In the genomic region with DNA sequence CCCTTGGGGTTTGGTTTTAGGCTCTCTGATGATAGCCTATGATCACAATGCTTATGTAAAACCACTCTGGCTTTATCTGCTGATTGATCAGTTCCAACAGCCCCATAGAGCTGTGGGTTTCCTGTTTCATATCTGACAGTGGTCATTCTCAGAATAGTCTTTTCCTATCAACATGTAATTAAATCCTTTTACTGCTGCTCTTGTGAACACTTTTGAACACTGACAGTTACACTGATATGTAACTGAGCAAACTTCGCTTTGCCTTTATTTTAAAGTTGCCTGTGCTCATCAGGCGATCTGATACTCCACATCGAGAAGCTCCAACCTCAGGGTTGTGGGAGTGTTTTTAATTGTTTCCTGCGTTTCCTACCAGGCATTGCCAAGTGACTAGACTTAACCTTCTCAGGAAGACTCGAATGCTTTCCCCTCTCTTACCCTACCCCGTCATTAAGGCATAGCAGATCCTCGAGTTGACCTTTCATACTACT, we compare ENCODE assay signal across 19 cellular contexts. TPM values are rescaled to one million over a fixed set of nuclear protein-coding genes. Genes with fewer than 3 reads are reported as not detected.
A peak's percentile ranks its signal among the peaks of the same experiment; 100 is the strongest.
DNase-seq lines count a peak whose midpoint lies in the region; ATAC-seq and TF ChIP-seq lines count a peak whose summit lies in the region.
"Had no signal": no experiment of that assay in that cellular context is flagged by ENCODE, and none has a peak within 500 bp of the region (broad histone marks: within the 10 kb centered on the region; RNA-seq: fewer than 3 reads in every experiment).

No MANE protein-coding gene starts in this region.

- no peaks in the 10 kb centered on the region for H3K27me3 Mint-ChIP-seq in CD8-positive, alpha-beta memory T cell
- H3K27me3 Mint-ChIP-seq in activated CD8-positive, alpha-beta T cell treated with anti-CD3 and anti-CD28 coated beads, Interleukin-2, amount 10 ng/mL, durations not matched to agents 7 days and 5 days (ENCODE audit: low read depth) = no peaks in the 10 kb centered on the region
- H3K27me3 Mint-ChIP-seq in naive thymus-derived CD4-positive, alpha-beta T cell = no peaks in the 10 kb centered on the region
- H3K27me3 Mint-ChIP-seq: naive B cell had no signal

- H3K4me3 ChIP-seq in CD8-positive, alpha-beta memory T cell (ENCODE audit: low read length) = no peak overlapping the region
- H3K4me3 ChIP-seq in naive thymus-derived CD4-positive, alpha-beta T cell (ENCODE audit: low read length) = no peak overlapping the region
- H3K4me3 ChIP-seq: heart right ventricle, Peyer's patch had no signal

- intact Hi-C loops in naive thymus-derived CD4-positive, alpha-beta T cell (cut with micrococcal nuclease) = loop anchor here in 1 of 2 donors (10.0 kb wide), 1 partner anchor 166 kb away; a partner anchor contains a TSS

- ATAC-seq in activated CD8-positive, alpha-beta T cell treated with anti-CD3 and anti-CD28 coated beads, Interleukin-2, amount 10 ng/mL, durations not matched to agents 7 days and 5 days = peak; percentile 95
- ATAC-seq in naive thymus-derived CD4-positive, alpha-beta T cell = peak; percentile 63
- ATAC-seq: left lobe of liver had no signal

- no peaks in the 10 kb centered on the region for H3K27me3 ChIP-seq in CD8-positive, alpha-beta memory T cell (ENCODE audit: insufficient read depth, low read length, poor library complexity, severe bottlenecking)
- no peaks in the 10 kb centered on the region for H3K27me3 ChIP-seq in naive thymus-derived CD4-positive, alpha-beta T cell (ENCODE audit: control insufficient read depth in 2 of 2, insufficient read depth in 2 of 2, low read length in 2 of 2)
- H3K27me3 ChIP-seq: heart right ventricle, Peyer's patch had no signal

- H3K4me3 Mint-ChIP-seq in CD8-positive, alpha-beta memory T cell = peak overlapping the region in 6 of 7 donors; percentile 29 to 65 (median 45)
- peak overlapping the region; percentile 53 for H3K4me3 Mint-ChIP-seq in activated CD8-positive, alpha-beta T cell treated with anti-CD3 and anti-CD28 coated beads, Interleukin-2, amount 10 ng/mL, durations not matched to agents 7 days and 5 days
- H3K4me3 Mint-ChIP-seq in naive thymus-derived CD4-positive, alpha-beta T cell = peak overlapping the region in 2 of 10 donors; percentile 51 to 80

- H3K36me3 ChIP-seq in CD8-positive, alpha-beta memory T cell (ENCODE audit: insufficient read depth, low read length) = no peaks in the 10 kb centered on the region
- no peaks in the 10 kb centered on the region for H3K36me3 ChIP-seq in naive thymus-derived CD4-positive, alpha-beta T cell (ENCODE audit: control insufficient read depth in 2 of 3, insufficient read depth in 3 of 3, low read length in 3 of 3)

- TF ChIP-seq CTCF in GM13977 (IDR thresholded peaks at IDR 0.05; ENCODE audit: extremely low read depth, insufficient read depth, missing control alignments) = no peak

- H3K9me3 ChIP-seq in CD8-positive, alpha-beta memory T cell (ENCODE audit: low read length) = no peaks in the 10 kb centered on the region
- H3K9me3 ChIP-seq in naive thymus-derived CD4-positive, alpha-beta T cell (ENCODE audit: control insufficient read depth in 2 of 3, low read length in 3 of 3) = peaks cover 0 to 7% (median 0%) of the 10 kb centered on the region in 3 experiments

- H3K27ac Mint-ChIP-seq in CD8-positive, alpha-beta memory T cell = peak overlapping the region in 7 of 8 donors; percentile 47 to 93 (median 71)
- peak overlapping the region; percentile 89 for H3K27ac Mint-ChIP-seq in activated CD8-positive, alpha-beta T cell treated with anti-CD3 and anti-CD28 coated beads, Interleukin-2, amount 10 ng/mL, durations not matched to agents 7 days and 5 days
- H3K27ac Mint-ChIP-seq in naive thymus-derived CD4-positive, alpha-beta T cell = peak overlapping the region in 7 of 9 donors; percentile 27 to 89 (median 34)

- H3K36me3 Mint-ChIP-seq in CD8-positive, alpha-beta memory T cell = peaks cover 0 to 10% (median 8%) of the 10 kb centered on the region in 3 donors
- peaks cover 36% of the 10 kb centered on the region for H3K36me3 Mint-ChIP-seq in activated CD8-positive, alpha-beta T cell treated with anti-CD3 and anti-CD28 coated beads, Interleukin-2, amount 10 ng/mL, durations not matched to agents 7 days and 5 days (ENCODE audit: low read depth)
- H3K36me3 Mint-ChIP-seq in naive thymus-derived CD4-positive, alpha-beta T cell = peaks cover 4 to 31% (median 20%) of the 10 kb centered on the region in 5 donors

- DNase-seq in CD8-positive, alpha-beta memory T cell = no peak
- DNase-seq in Kasumi-1 (lab: John Stamatoyannopoulos, UW) (peak; percentile 75 to 78), RPMI8226 (no peak), GM13977 (ENCODE audit: low spot score) (no peak), amygdala (lab: John Stamatoyannopoulos, UW) (no peak)
- DNase-seq in activated CD8-positive, alpha-beta T cell treated with anti-CD3 and anti-CD28 coated beads, Interleukin-2, amount 10 ng/mL, durations not matched to agents 7 days and 5 days = peak; percentile 66
- DNase-seq in naive thymus-derived CD4-positive, alpha-beta T cell = no peak
- DNase-seq: activated CD4-positive, alpha-beta T cell treated with anti-CD3 and anti-CD28 coated beads for 48 hours; cerebellar nuclear complex; erythroblast; heart right ventricle; naive B cell; NCI-H2081; Peyer's patch; stimulated activated CD4-positive, alpha-beta T cell treated with anti-CD3 and anti-CD28 coated beads, Interleukin-1b, Interleukin-23, amount 100 ng/mL, for 48 hours; stimulated activated CD8-positive, alpha-beta memory T cell treated with anti-CD3 and anti-CD28 coated beads, Interleukin-4, amount 100 ng/mL, for 48 hours; SW 1271; trophoblast cell had no signal

- peak overlapping the region; percentile 31 for H3K27ac ChIP-seq in CD8-positive, alpha-beta memory T cell (ENCODE audit: low read depth, low read length)
- no peak overlapping the region for H3K27ac ChIP-seq in naive thymus-derived CD4-positive, alpha-beta T cell (ENCODE audit: low read depth, low read length)
- H3K27ac ChIP-seq: heart right ventricle, Peyer's patch had no signal

- H3K4me1 ChIP-seq in CD8-positive, alpha-beta memory T cell (ENCODE audit: insufficient read depth, low read length) = peaks cover 14% of the 10 kb centered on the region
- peaks cover 5 to 8% of the 10 kb centered on the region in 2 donors for H3K4me1 ChIP-seq in naive thymus-derived CD4-positive, alpha-beta T cell (ENCODE audit: control insufficient read depth in 2 of 2, insufficient read depth in 2 of 2, low read length in 2 of 2)
- H3K4me1 ChIP-seq: Peyer's patch had no signal

- peaks cover 0 to 4% (median 0%) of the 10 kb centered on the region in 5 donors for H3K9me3 Mint-ChIP-seq in CD8-positive, alpha-beta memory T cell
- no peaks in the 10 kb centered on the region for H3K9me3 Mint-ChIP-seq in activated CD8-positive, alpha-beta T cell treated with anti-CD3 and anti-CD28 coated beads, Interleukin-2, amount 10 ng/mL, durations not matched to agents 7 days and 5 days (ENCODE audit: insufficient read depth)
- peaks cover 0 to 28% (median 5%) of the 10 kb centered on the region in 11 donors for H3K9me3 Mint-ChIP-seq in naive thymus-derived CD4-positive, alpha-beta T cell

- in situ Hi-C loops in GM13977 (cut with MboI; ENCODE audit: low pct_unique_long_range_greater_than_20kb, low sequenced_read_pairs, unreplicated experiment) = no loop called here

- POLR2A ChIA-PET in CD8-positive, alpha-beta memory T cell (lab: Charles Lee) = no interaction called here
- POLR2A ChIA-PET in activated CD8-positive, alpha-beta T cell treated with anti-CD3 and anti-CD28 coated beads, Interleukin-2, amount 10 ng/mL, durations not matched to agents 7 days and 5 days (lab: Charles Lee) = interaction anchor here (0.6 kb wide), 1 partner anchor 259 kb away, joined by 4 read pairs; no protein-coding TSS in a partner anchor
- POLR2A ChIA-PET in naive thymus-derived CD4-positive, alpha-beta T cell (lab: Charles Lee) = no interaction called here

- CTCF ChIA-PET in CD8-positive, alpha-beta memory T cell (lab: Charles Lee) = no interaction called here
- CTCF ChIA-PET in activated CD8-positive, alpha-beta T cell treated with anti-CD3 and anti-CD28 coated beads, Interleukin-2, amount 10 ng/mL, durations not matched to agents 7 days and 5 days (lab: Charles Lee) = interaction anchor here (1.5 kb wide), 1 partner anchor 55 kb away, joined by 3 read pairs; no protein-coding TSS in a partner anchor
- CTCF ChIA-PET in naive thymus-derived CD4-positive, alpha-beta T cell (lab: Charles Lee) = no interaction called here

- H3K4me1 Mint-ChIP-seq in CD8-positive, alpha-beta memory T cell = peaks cover 13 to 21% (median 21%) of the 10 kb centered on the region in 3 donors
- H3K4me1 Mint-ChIP-seq in activated CD8-positive, alpha-beta T cell treated with anti-CD3 and anti-CD28 coated beads, Interleukin-2, amount 10 ng/mL, durations not matched to agents 7 days and 5 days (ENCODE audit: low read depth) = peaks cover 43% of the 10 kb centered on the region
- H3K4me1 Mint-ChIP-seq in naive thymus-derived CD4-positive, alpha-beta T cell = peaks cover 8 to 24% (median 14%) of the 10 kb centered on the region in 7 donors
- H3K4me1 Mint-ChIP-seq: naive B cell had no signal

RNA-seq across cellular contexts. Expression of a gene that starts 17.3 kb away (rescaled TPM):
- under 1 TPM in 1 of 2 experiments, not detected in 1; 0.29 TPM for total RNA-seq in CD8-positive, alpha-beta memory T cell
- polyA plus RNA-seq in CD8-positive, alpha-beta memory T cell = not detected
- 1 to 10 TPM in 1 of 2 experiments, under 1 TPM in 1; 0.76 to 1.1 TPM for total RNA-seq in activated CD8-positive, alpha-beta T cell treated with anti-CD3 and anti-CD28 coated beads, Interleukin-2, amount 10 ng/mL, durations not matched to agents 7 days and 5 days
- 1 to 10 TPM in 4 of 5 experiments, under 1 TPM in 1; 0.49 to 3.0 (median 1.5) TPM for total RNA-seq in naive thymus-derived CD4-positive, alpha-beta T cell
- polyA plus RNA-seq in naive thymus-derived CD4-positive, alpha-beta T cell = not detected

Comparison
In these comparisons a context has a peak if more than half of its experiments do, and no peak if none do; other contexts are left out.
1. DNase-seq: peak in Kasumi-1 (2 of 2) and activated CD8-positive, alpha-beta T cell treated with anti-CD3 and anti-CD28 coated beads, Interleukin-2, amount 10 ng/mL, durations not matched to agents 7 days and 5 days (single experiment); none in CD8-positive, alpha-beta memory T cell (0 of 5), naive thymus-derived CD4-positive, alpha-beta T cell (0 of 9), RPMI8226 (single experiment), GM13977 (single experiment) and amygdala (0 of 56).
2. H3K27ac Mint-ChIP-seq: peak in every context shown above with its lines; median percentile 89 in activated CD8-positive, alpha-beta T cell treated with anti-CD3 and anti-CD28 coated beads, Interleukin-2, amount 10 ng/mL, durations not matched to agents 7 days and 5 days; 71 in CD8-positive, alpha-beta memory T cell; 34 in naive thymus-derived CD4-positive, alpha-beta T cell.